Comparison of ENCODE assay signal across 15 cellular contexts in the genomic region with DNA sequence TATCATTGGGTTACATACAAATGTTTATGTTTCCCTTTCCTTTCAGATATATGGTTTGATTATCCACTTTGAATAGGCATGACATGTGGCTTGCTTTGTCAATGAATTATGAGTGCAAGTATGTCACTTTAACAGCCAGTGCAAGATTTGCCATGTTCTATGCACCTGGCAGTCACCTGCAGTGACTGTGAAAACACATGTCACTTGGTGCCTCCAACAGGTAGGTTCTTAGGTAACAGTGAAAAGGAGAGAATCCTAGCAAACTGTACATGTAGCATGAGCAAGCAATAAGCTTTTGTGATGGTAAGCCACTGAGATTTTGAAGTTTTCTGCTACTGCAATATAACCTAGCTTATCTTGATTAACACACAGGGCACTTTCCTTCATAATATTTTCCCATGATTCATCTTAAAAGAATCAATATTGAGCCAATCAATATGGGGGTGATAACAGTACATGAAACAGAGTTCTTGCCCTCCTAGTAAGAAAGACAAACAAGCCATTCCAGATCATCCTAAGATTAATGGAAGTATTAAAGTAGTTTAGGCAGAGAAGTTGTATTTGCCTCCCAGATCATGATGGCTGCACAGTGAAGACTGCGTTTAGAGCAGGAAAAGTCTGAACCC.
DNase-seq lines count a peak whose midpoint lies in the region; FAIRE-seq and TF ChIP-seq lines count a peak whose summit lies in the region.
"Had no signal": no experiment of that assay in that cellular context is flagged by ENCODE, and none has a peak within 500 bp of the region (broad histone marks: within the 10 kb centered on the region; RNA-seq: fewer than 3 reads in every experiment).

No MANE protein-coding gene starts in this region.

- H3K4me3 ChIP-seq in brain microvascular endothelial cell (ENCODE audit: low read depth, low read length): no peak overlapping the region

- no peaks in the 10 kb centered on the region for H3K36me3 ChIP-seq in brain microvascular endothelial cell (replicated peaks)

- DNase-seq in NCI-H748 (lab: John Stamatoyannopoulos, UW; ENCODE audit: unreplicated experiment) (peak; percentile 26), NCI-H748 treated with DMSO at 0.1 percent for 48 hours (lab: John Stamatoyannopoulos, UW) (no peak), HEK293T (ENCODE audit: extremely low spot score) (no peak), brain microvascular endothelial cell (no peak), urothelium cell line (ENCODE audit: low spot score) (no peak), GM10266 (ENCODE audit: extremely low spot score) (no peak), cerebellar cortex (ENCODE audit: low spot score) (no peak)
- DNase-seq: CD4-positive, CD25-positive, alpha-beta regulatory T cell; H7; Kasumi-1; NCI-H1105 treated with DMSO at 0.1 percent for 48 hours; NCI-H2029 treated with DMSO at 0.1 percent for 48 hours; NCI-H446; SIG-M5; SW 1271 had no signal

- in situ Hi-C loops in brain microvascular endothelial cell (cut with HindIII; ENCODE audit: low pct_ligation_motif_present, low sequenced_read_pairs): no loop called here

- H3K27ac ChIP-seq in brain microvascular endothelial cell: peak overlapping the region; percentile 74

- POLR2A ChIA-PET in HEK293T (lab: Yijun Ruan, JAX): no interaction called here

- peak; percentile 40 for FAIRE-seq in urothelium cell line (lab: Jason Lieb, UNC)

- CTCF ChIA-PET in HEK293T (lab: Yijun Ruan, JAX): interaction anchor here (0.9 kb wide), 1 partner anchor 35 kb away, joined by 5 read pairs; no protein-coding TSS in a partner anchor

- H3K27me3 ChIP-seq in brain microvascular endothelial cell (replicated peaks): no peaks in the 10 kb centered on the region

- TF ChIP-seq CTCF in brain microvascular endothelial cell (IDR thresholded peaks at IDR 0.05; ENCODE audit: low read depth, low read length, missing control alignments): no peak
- no peak for TF ChIP-seq CTCF in GM10266 (IDR thresholded peaks at IDR 0.05; ENCODE audit: control insufficient read depth, insufficient read depth, low read depth, missing control alignments)

TF ChIP-seq in HEK293T, 16 proteins besides CTCF, POLR2A, EP300 and RAD21:
- TF ChIP-seq ZNF384 (IDR thresholded peaks at IDR 0.05) (no peak), L3MBTL2 (conservative IDR thresholded peaks at IDR 0.05) (no peak), TARDBP (IDR thresholded peaks at IDR 0.05) (no peak), FOXA1 (IDR thresholded peaks at IDR 0.05) (no peak)
- TF ChIP-seq, protein P1, sequence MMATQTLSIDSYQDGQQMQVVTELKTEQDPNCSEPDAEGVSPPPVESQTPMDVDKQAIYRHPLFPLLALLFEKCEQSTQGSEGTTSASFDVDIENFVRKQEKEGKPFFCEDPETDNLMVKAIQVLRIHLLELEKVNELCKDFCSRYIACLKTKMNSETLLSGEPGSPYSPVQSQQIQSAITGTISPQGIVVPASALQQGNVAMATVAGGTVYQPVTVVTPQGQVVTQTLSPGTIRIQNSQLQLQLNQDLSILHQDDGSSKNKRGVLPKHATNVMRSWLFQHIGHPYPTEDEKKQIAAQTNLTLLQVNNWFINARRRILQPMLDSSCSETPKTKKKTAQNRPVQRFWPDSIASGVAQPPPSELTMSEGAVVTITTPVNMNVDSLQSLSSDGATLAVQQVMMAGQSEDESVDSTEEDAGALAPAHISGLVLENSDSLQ (IDR thresholded peaks at IDR 0.05): peak; percentile 31; the same call in 1 of the 2 replicates
